ENCODE assay signal across 9 cellular contexts in the genomic region with DNA sequence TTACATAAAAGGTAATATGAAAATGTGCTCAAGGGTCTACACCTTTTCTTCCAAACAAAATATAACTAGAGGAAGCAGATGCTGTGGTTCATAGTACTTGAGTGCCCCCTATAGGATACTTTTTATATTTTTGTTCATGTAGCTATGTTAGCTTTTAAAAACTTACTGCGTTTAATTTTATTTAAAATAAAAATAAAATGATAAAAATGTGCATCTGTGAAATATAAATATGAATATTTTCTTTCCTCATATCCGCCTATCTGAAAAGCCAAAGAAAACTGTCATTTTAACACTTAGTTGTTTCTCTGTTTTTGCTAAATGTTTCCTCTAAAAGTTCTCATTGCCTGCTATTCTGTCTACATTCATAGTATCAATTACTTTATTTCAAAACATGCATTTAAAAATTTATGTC. TPM values are rescaled to one million over a fixed set of nuclear protein-coding genes. Genes with fewer than 3 reads are reported as not detected.
DNase-seq lines count a peak whose midpoint lies in the region; ATAC-seq and TF ChIP-seq lines count a peak whose summit lies in the region.
"Had no signal": no experiment of that assay in that cellular context is flagged by ENCODE, and none has a peak within 500 bp of the region (broad histone marks: within the 10 kb centered on the region; RNA-seq: fewer than 3 reads in every experiment).

No MANE protein-coding gene starts in this region.

- no peak for ATAC-seq in HG03571 (IDR thresholded peaks at IDR 0.05; ENCODE audit: unreplicated experiment)
- ATAC-seq in stimulated activated naive CD8-positive, alpha-beta T cell treated with anti-CD3 and anti-CD28 coated beads, Interleukin-15, Interleukin-2, amounts not matched to agents 100 U/mL and 50 U/mL, for 24 hours = no peak

- H3K36me3 ChIP-seq in effector memory CD4-positive, alpha-beta T cell (ENCODE audit: control insufficient read depth, insufficient read depth, low read length) = no peaks in the 10 kb centered on the region
- H3K36me3 ChIP-seq: neutrophil had no signal

- H3K4me3 ChIP-seq in effector memory CD4-positive, alpha-beta T cell (ENCODE audit: insufficient read depth, low read depth, low read length, poor library complexity, severe bottlenecking) = no peak overlapping the region

- DNase-seq in GM10266 (ENCODE audit: extremely low spot score) (no peak), HT-29 (ENCODE audit: low spot score) (peak; percentile 55), SK-N-DZ (ENCODE audit: low spot score) (peak; percentile 22), foreskin melanocyte (peak; percentile 16)
- no peak for DNase-seq in stimulated activated naive CD8-positive, alpha-beta T cell treated with anti-CD3 and anti-CD28 coated beads, Interleukin-15, Interleukin-2, amounts not matched to agents 100 U/mL and 50 U/mL, for 24 hours
- DNase-seq in activated T-cell treated with anti-CD3 and anti-CD28 coated beads, Interleukin-2, amount 50 U/mL, for 1 hour = no peak
- no peak for DNase-seq in effector memory CD4-positive, alpha-beta T cell

- H3K27ac ChIP-seq in effector memory CD4-positive, alpha-beta T cell (ENCODE audit: insufficient read depth, low read length, poor library complexity, severe bottlenecking) = no peak overlapping the region
- H3K27ac ChIP-seq: neutrophil had no signal

- H3K4me1 ChIP-seq in effector memory CD4-positive, alpha-beta T cell (ENCODE audit: control insufficient read depth, insufficient read depth, low read length, poor library complexity, severe bottlenecking) = no peaks in the 10 kb centered on the region

- H3K27me3 ChIP-seq in effector memory CD4-positive, alpha-beta T cell (replicated peaks; ENCODE audit: control insufficient read depth, insufficient read depth, low read length, poor library complexity, severe bottlenecking) = no peaks in the 10 kb centered on the region
- H3K27me3 ChIP-seq: neutrophil had no signal

- TF ChIP-seq CTCF in GM10266 (IDR thresholded peaks at IDR 0.05; ENCODE audit: control insufficient read depth, insufficient read depth, low read depth, missing control alignments) = peak; percentile 39

- H3K9me3 ChIP-seq in effector memory CD4-positive, alpha-beta T cell (ENCODE audit: control insufficient read depth, low read length) = no peaks in the 10 kb centered on the region
- H3K9me3 ChIP-seq: neutrophil had no signal

RNA-seq across cellular contexts. Expression of gene LRP1B, which starts 9.6 kb away (rescaled TPM):
- total RNA-seq in HT-29 (2014; rRNA removed; shearing (Covaris generic)) = not detected in 2 replicates
- 0.05 TPM in 1 of 2 replicates, not detected in the other for polyA plus RNA-seq in SK-N-DZ (2014; cell fraction: cytosol; rRNA removed)
- polyA plus RNA-seq in SK-N-DZ (2014; cell fraction: nucleus; rRNA removed) = 0.03 and 0.28 TPM in 2 replicates

Comparison
In these comparisons a context has a peak if more than half of its experiments do, and no peak if none do; other contexts are left out.
1. DNase-seq: peak in HT-29 (single experiment), SK-N-DZ (single experiment) and foreskin melanocyte (single experiment); none in GM10266 (single experiment), stimulated activated naive CD8-positive, alpha-beta T cell treated with anti-CD3 and anti-CD28 coated beads, Interleukin-15, Interleukin-2, amounts not matched to agents 100 U/mL and 50 U/mL, for 24 hours (single experiment), activated T-cell treated with anti-CD3 and anti-CD28 coated beads, Interleukin-2, amount 50 U/mL, for 1 hour (single experiment) and effector memory CD4-positive, alpha-beta T cell (0 of 3).